Comparison of ENCODE assay signal across 1 cellular context in genomic region chr4:79604152-79604551, GRCh38.
TF ChIP-seq lines count a peak whose summit lies in the region.

No MANE protein-coding gene starts in this region.

TF ChIP-seq in SK-N-SH, 30 proteins besides CTCF, POLR2A, EP300 and RAD21:
- TF ChIP-seq REST (IDR thresholded peaks at IDR 0.05; ENCODE audit: low read depth, low read length) (no peak), TEAD4 (IDR thresholded peaks at IDR 0.05; ENCODE audit: borderline replicate concordance, insufficient read depth) (no peak), FOSL2 (IDR thresholded peaks at IDR 0.05; ENCODE audit: borderline replicate concordance, low read depth) (no peak), MEF2A (IDR thresholded peaks at IDR 0.05; ENCODE audit: borderline replicate concordance, low read depth) (no peak)
